Comparison of ENCODE assay signal across 1 cellular context in genomic region chr11:129996113-129996870, GRCh38.
TF ChIP-seq lines count a peak whose summit lies in the region.

No MANE protein-coding gene starts in this region.

TF ChIP-seq in SK-N-SH, 30 proteins besides CTCF, POLR2A, EP300 and RAD21 (continued from another document):
- TF ChIP-seq REST (IDR thresholded peaks at IDR 0.05; ENCODE audit: low read depth, low read length) (no peak), MAX (IDR thresholded peaks at IDR 0.05; ENCODE audit: low read depth) (no peak)
TF ChIP-seq in SK-N-SH: peak in this region for 2.
